In genomic region chr2:195561205-195562032, GRCh38 we compare ENCODE assay signal across 1 cellular context.
TF ChIP-seq lines count a peak whose summit lies in the region.

No MANE protein-coding gene starts in this region.

TF ChIP-seq in HepG2, 621 proteins besides CTCF, POLR2A, EP300 and RAD21 (continued from another document):
- no peak for TF ChIP-seq ZNF512 (CRISPR knock-in tag; IDR thresholded peaks at IDR 0.05)
- TF ChIP-seq KMT2B (CRISPR knock-in tag; IDR thresholded peaks at IDR 0.05), result no peak
